8 cellular contexts compared by ENCODE assay signal in genomic region chr6:116561377-116562018, GRCh38. TPM values are rescaled to one million over a fixed set of nuclear protein-coding genes. Genes with fewer than 3 reads are reported as not detected.
DNase-seq lines count a peak whose midpoint lies in the region; ATAC-seq, FAIRE-seq and TF ChIP-seq lines count a peak whose summit lies in the region.

No MANE protein-coding gene starts in this region.

- no peak overlapping the region for H3K14ac ChIP-seq in neuronal stem cell (ENCODE audit: low read length)

- peak; percentile 68 to 87 for DNase-seq in AML-193 (lab: John Stamatoyannopoulos, UW)
- peak; percentile 47 for DNase-seq in HTR-8/SVneo (ENCODE audit: insufficient read length, low spot score)
- DNase-seq in OCI-M2 (lab: John Stamatoyannopoulos, UW; ENCODE audit: unreplicated experiment) = peak; percentile 64
- DNase-seq in activated T-cell treated with anti-CD3 and anti-CD28 coated beads, Interleukin-2, amount 50 U/mL, for 72 hours = peak; percentile 64 to 66
- DNase-seq in fibroblast of pulmonary artery (ENCODE audit: low read depth) = peak; percentile 87
- peak; percentile 69 for DNase-seq in neuronal stem cell (ENCODE audit: low spot score)
- DNase-seq in substantia nigra (lab: John Stamatoyannopoulos, UW) = peak in 39 of 49 donors; percentile 5 to 70 (median 43)

- H3K4me2 ChIP-seq in neuronal stem cell (ENCODE audit: insufficient read depth, low read length, poor library complexity, severe bottlenecking) = no peak overlapping the region

- FAIRE-seq in HTR-8/SVneo (lab: Jason Lieb, UNC) = no peak

- H3K9me3 ChIP-seq in neuronal stem cell (replicated peaks in 1 of 2; ENCODE audit: control insufficient read depth in 2 of 2, insufficient read depth in 1 of 2, low read depth in 1 of 2, low read length in 2 of 2) = no peaks in the 10 kb centered on the region

- H2BK5ac ChIP-seq in neuronal stem cell (ENCODE audit: low read length) = no peak overlapping the region

- ATAC-seq in GM18873 (IDR thresholded peaks at IDR 0.05; ENCODE audit: low FRiP score, unreplicated experiment) = peak; percentile 72
- ATAC-seq in activated T-cell treated with anti-CD3 and anti-CD28 coated beads, Interleukin-2, amount 50 U/mL, for 72 hours (replicated peaks in 1 of 2) = peak; percentile 63 to 65

- no peak overlapping the region for H2BK12ac ChIP-seq in neuronal stem cell (ENCODE audit: low read length)

- no peaks in the 10 kb centered on the region for H3K79me1 ChIP-seq in neuronal stem cell (ENCODE audit: low read depth, low read length)

- H3K9ac ChIP-seq in neuronal stem cell (ENCODE audit: low read depth, low read length, poor library complexity) = no peak overlapping the region

- H4K8ac ChIP-seq in neuronal stem cell (ENCODE audit: low read depth, low read length) = no peak overlapping the region

- H3K4ac ChIP-seq in neuronal stem cell (ENCODE audit: low read length) = no peak overlapping the region

- no peaks in the 10 kb centered on the region for H3K9me3 Mint-ChIP-seq in activated T-cell treated with anti-CD3 and anti-CD28 coated beads, Interleukin-2, amount 50 U/mL, for 72 hours

- no CpG with 5 or more reads among the region's 9 CpGs for WGBS in neuronal stem cell (ENCODE audit: extremely low coverage in 2 of 2, insufficient read length in 2 of 2, insufficient replicate concordance in 1 of 2), 2 donors

- H3K36me3 Mint-ChIP-seq in activated T-cell treated with anti-CD3 and anti-CD28 coated beads, Interleukin-2, amount 50 U/mL, for 72 hours (ENCODE audit: insufficient read depth in 2 of 2) = no peaks in the 10 kb centered on the region

- H3K27ac ChIP-seq in neuronal stem cell (replicated peaks; ENCODE audit: low read length) = no peak overlapping the region
- H3K27ac ChIP-seq in substantia nigra (ENCODE audit: low read depth, low read length, poor library complexity, severe bottlenecking) = no peak overlapping the region

- H3K4me1 Mint-ChIP-seq in activated T-cell treated with anti-CD3 and anti-CD28 coated beads, Interleukin-2, amount 50 U/mL, for 72 hours (ENCODE audit: low read depth) = no peaks in the 10 kb centered on the region

- peaks cover 2 to 3% of the 10 kb centered on the region in 2 donors for H3K4me1 ChIP-seq in neuronal stem cell (ENCODE audit: control insufficient read depth in 2 of 2, insufficient read depth in 1 of 2, low read depth in 1 of 2, low read length in 2 of 2)

- peak overlapping the region; percentile 80 for H2AFZ ChIP-seq in neuronal stem cell (ENCODE audit: low read length)

- no peak overlapping the region for H3K23ac ChIP-seq in neuronal stem cell (ENCODE audit: low read depth, low read length, poor library complexity)

- H4K91ac ChIP-seq in neuronal stem cell (ENCODE audit: low read depth, low read length, poor library complexity) = no peak overlapping the region

- H2AK5ac ChIP-seq in neuronal stem cell (ENCODE audit: low read depth, low read length) = no peak overlapping the region

- H2BK120ac ChIP-seq in neuronal stem cell (ENCODE audit: low read depth, low read length) = no peak overlapping the region

- peaks cover 22% of the 10 kb centered on the region for H3K27me3 Mint-ChIP-seq in activated T-cell treated with anti-CD3 and anti-CD28 coated beads, Interleukin-2, amount 50 U/mL, for 72 hours (ENCODE audit: low read depth)

- no peaks in the 10 kb centered on the region for H3K27me3 ChIP-seq in neuronal stem cell (ENCODE audit: control insufficient read depth in 3 of 3, insufficient read depth in 3 of 3, low read depth in 1 of 3, low read length in 3 of 3)

- TF ChIP-seq CTCF in fibroblast of pulmonary artery (IDR thresholded peaks at IDR 0.05; ENCODE audit: low read length, missing control alignments) = peak; percentile 96

- H2BK15ac ChIP-seq in neuronal stem cell (ENCODE audit: low read length) = no peak overlapping the region

- H3K18ac ChIP-seq in neuronal stem cell (ENCODE audit: low read length) = no peak overlapping the region

- H3K36me3 ChIP-seq in neuronal stem cell (replicated peaks in 1 of 2; ENCODE audit: control insufficient read depth in 2 of 2, insufficient read depth in 2 of 2, low read length in 2 of 2) = no peaks in the 10 kb centered on the region

- no peak overlapping the region for H3K27ac Mint-ChIP-seq in activated T-cell treated with anti-CD3 and anti-CD28 coated beads, Interleukin-2, amount 50 U/mL, for 72 hours

- no peak overlapping the region for H3K4me3 ChIP-seq in fibroblast of pulmonary artery (replicated peaks; ENCODE audit: low read depth, low read length)
- H3K4me3 ChIP-seq in neuronal stem cell (ENCODE audit: low read length in 2 of 2) = peak overlapping the region in 1 of 2 donors; percentile 5

- no peak overlapping the region for H3K4me3 Mint-ChIP-seq in activated T-cell treated with anti-CD3 and anti-CD28 coated beads, Interleukin-2, amount 50 U/mL, for 72 hours

RNA-seq across cellular contexts. Expression of gene CALHM4, which starts 7.9 kb away (rescaled TPM):
- total RNA-seq in activated T-cell treated with anti-CD3 and anti-CD28 coated beads, Interleukin-2, amount 50 U/mL, for 72 hours = not detected
- polyA plus RNA-seq in neuronal stem cell (2013, experiment 1 of 2) = not detected
- polyA plus RNA-seq in neuronal stem cell (2013, experiment 2 of 2) = not detected

RNA-seq across cellular contexts. Expression of gene RWDD1, which starts 9.8 kb away (rescaled TPM):
- 10 to 100 TPM; 42.4 to 46.6 TPM for total RNA-seq in activated T-cell treated with anti-CD3 and anti-CD28 coated beads, Interleukin-2, amount 50 U/mL, for 72 hours
- polyA plus RNA-seq in neuronal stem cell (2013, experiment 1 of 2) = 126 TPM
- polyA plus RNA-seq in neuronal stem cell (2013, experiment 2 of 2) = 134 TPM

RNA-seq across cellular contexts. Expression of gene TRAPPC3L, which starts 16.0 kb away (rescaled TPM):
- not detected for total RNA-seq in activated T-cell treated with anti-CD3 and anti-CD28 coated beads, Interleukin-2, amount 50 U/mL, for 72 hours
- not detected for polyA plus RNA-seq in neuronal stem cell (2013, experiment 1 of 2)
- polyA plus RNA-seq in neuronal stem cell (2013, experiment 2 of 2) = not detected

RNA-seq across cellular contexts. Expression of gene CALHM5, which starts 50.1 kb away (rescaled TPM):
- total RNA-seq in activated T-cell treated with anti-CD3 and anti-CD28 coated beads, Interleukin-2, amount 50 U/mL, for 72 hours = not detected
- 0.04 TPM for polyA plus RNA-seq in neuronal stem cell (2013, experiment 1 of 2)
- 0.04 TPM for polyA plus RNA-seq in neuronal stem cell (2013, experiment 2 of 2)

RNA-seq across cellular contexts. Expression of gene RSPH4A, which starts 54.8 kb away (rescaled TPM):
- total RNA-seq in activated T-cell treated with anti-CD3 and anti-CD28 coated beads, Interleukin-2, amount 50 U/mL, for 72 hours = under 1 TPM; 0.09 to 0.17 TPM
- polyA plus RNA-seq in neuronal stem cell (2013, experiment 1 of 2) = 1.4 TPM
- 1.4 TPM for polyA plus RNA-seq in neuronal stem cell (2013, experiment 2 of 2)
